ENCODE assay signal across 1 cellular context in genomic region chr5:103109277-103109676, GRCh38.
TF ChIP-seq lines count a peak whose summit lies in the region.

No MANE protein-coding gene starts in this region.

TF ChIP-seq in GM23338, 12 proteins besides CTCF, POLR2A, EP300 and RAD21 (continued from another document):
- TF ChIP-seq, protein P1, sequence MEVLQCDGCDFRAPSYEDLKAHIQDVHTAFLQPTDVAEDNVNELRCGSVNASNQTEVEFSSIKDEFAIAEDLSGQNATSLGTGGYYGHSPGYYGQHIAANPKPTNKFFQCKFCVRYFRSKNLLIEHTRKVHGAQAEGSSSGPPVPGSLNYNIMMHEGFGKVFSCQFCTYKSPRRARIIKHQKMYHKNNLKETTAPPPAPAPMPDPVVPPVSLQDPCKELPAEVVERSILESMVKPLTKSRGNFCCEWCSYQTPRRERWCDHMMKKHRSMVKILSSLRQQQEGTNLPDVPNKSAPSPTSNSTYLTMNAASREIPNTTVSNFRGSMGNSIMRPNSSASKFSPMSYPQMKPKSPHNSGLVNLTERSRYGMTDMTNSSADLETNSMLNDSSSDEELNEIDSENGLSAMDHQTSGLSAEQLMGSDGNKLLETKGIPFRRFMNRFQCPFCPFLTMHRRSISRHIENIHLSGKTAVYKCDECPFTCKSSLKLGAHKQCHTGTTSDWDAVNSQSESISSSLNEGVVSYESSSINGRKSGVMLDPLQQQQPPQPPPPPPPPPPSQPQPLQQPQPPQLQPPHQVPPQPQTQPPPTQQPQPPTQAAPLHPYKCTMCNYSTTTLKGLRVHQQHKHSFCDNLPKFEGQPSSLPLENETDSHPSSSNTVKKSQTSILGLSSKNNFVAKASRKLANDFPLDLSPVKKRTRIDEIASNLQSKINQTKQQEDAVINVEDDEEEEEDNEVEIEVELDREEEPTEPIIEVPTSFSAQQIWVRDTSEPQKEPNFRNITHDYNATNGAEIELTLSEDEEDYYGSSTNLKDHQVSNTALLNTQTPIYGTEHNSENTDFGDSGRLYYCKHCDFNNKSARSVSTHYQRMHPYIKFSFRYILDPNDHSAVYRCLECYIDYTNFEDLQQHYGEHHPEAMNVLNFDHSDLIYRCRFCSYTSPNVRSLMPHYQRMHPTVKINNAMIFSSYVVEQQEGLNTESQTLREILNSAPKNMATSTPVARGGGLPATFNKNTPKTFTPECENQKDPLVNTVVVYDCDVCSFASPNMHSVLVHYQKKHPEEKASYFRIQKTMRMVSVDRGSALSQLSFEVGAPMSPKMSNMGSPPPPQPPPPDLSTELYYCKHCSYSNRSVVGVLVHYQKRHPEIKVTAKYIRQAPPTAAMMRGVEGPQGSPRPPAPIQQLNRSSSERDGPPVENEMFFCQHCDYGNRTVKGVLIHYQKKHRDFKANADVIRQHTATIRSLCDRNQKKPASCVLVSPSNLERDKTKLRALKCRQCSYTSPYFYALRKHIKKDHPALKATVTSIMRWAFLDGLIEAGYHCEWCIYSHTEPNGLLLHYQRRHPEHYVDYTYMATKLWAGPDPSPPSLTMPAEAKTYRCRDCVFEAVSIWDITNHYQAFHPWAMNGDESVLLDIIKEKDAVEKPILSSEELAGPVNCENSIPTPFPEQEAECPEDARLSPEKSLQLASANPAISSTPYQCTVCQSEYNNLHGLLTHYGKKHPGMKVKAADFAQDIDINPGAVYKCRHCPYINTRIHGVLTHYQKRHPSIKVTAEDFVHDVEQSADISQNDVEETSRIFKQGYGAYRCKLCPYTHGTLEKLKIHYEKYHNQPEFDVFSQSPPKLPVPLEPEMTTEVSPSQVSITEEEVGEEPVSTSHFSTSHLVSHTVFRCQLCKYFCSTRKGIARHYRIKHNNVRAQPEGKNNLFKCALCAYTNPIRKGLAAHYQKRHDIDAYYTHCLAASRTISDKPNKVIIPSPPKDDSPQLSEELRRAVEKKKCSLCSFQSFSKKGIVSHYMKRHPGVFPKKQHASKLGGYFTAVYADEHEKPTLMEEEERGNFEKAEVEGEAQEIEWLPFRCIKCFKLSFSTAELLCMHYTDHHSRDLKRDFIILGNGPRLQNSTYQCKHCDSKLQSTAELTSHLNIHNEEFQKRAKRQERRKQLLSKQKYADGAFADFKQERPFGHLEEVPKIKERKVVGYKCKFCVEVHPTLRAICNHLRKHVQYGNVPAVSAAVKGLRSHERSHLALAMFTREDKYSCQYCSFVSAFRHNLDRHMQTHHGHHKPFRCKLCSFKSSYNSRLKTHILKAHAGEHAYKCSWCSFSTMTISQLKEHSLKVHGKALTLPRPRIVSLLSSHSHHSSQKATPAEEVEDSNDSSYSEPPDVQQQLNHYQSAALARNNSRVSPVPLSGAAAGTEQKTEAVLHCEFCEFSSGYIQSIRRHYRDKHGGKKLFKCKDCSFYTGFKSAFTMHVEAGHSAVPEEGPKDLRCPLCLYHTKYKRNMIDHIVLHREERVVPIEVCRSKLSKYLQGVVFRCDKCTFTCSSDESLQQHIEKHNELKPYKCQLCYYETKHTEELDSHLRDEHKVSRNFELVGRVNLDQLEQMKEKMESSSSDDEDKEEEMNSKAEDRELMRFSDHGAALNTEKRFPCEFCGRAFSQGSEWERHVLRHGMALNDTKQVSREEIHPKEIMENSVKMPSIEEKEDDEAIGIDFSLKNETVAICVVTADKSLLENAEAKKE (CRISPR knock-in tag; IDR thresholded peaks at IDR 0.05), result no peak
- TF ChIP-seq JUNB (IDR thresholded peaks at IDR 0.05; ENCODE audit: unreplicated experiment) (no peak), POLR2AphosphoS5 (IDR thresholded peaks at IDR 0.05; ENCODE audit: low read depth) (no peak), ZNF331 (CRISPR knock-in tag; IDR thresholded peaks at IDR 0.05; ENCODE audit: low read depth) (no peak), ZNF114 (CRISPR knock-in tag; IDR thresholded peaks at IDR 0.05) (no peak), STAT1 (IDR thresholded peaks at IDR 0.05; ENCODE audit: unreplicated experiment) (no peak), EZH2 (IDR thresholded peaks at IDR 0.05; ENCODE audit: low read depth, unreplicated experiment) (no peak), CREB1 (CRISPR knock-in tag; IDR thresholded peaks at IDR 0.05; ENCODE audit: low read depth) (no peak), NANOG (IDR thresholded peaks at IDR 0.05; ENCODE audit: borderline replicate concordance) (no peak)
